8 cellular contexts compared by ENCODE assay signal in the genomic region with DNA sequence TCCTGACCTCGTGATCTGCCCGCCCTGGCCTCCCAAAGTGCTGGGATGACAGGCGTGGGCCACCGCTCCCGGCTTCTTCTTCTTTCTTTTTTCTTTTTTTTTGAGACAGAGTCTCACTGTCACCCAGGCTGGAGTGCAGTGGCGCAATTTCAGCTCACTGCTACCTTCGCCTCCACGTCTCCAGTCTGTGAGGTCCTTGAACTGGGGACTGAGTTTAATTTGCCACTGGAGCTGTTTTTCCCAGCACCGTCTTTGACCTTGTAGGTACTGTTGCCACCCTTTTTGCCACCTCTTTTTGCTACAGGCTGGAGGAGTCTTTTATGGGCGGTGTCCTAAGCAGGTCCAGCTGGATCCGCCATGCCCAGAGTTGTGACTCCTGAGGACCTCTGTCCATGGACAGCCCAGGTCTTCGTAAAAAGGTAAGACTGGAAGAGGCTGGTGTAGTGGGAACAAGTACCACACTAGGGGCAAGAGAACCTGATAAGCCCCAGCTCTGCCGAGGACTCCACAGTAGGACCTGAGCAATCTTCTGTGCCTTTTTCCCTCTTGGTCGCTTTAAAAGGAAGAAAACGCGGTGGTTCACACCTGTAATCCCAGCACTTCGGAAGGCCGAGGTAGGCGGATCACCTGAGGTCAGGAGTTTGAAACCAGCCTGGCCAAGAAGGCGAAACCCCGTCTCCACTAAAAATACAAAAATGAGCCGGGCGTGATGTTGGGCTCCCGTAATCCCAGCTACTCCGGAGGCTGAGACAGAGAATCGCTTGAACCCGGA. TPM values are rescaled to one million over a fixed set of nuclear protein-coding genes. Genes with fewer than 3 reads are reported as not detected.
A peak's percentile ranks its signal among the peaks of the same experiment; 100 is the strongest.
DNase-seq lines count a peak whose midpoint lies in the region; ATAC-seq, FAIRE-seq and TF ChIP-seq lines count a peak whose summit lies in the region.

No MANE protein-coding gene starts in this region.

- H3K4me1 Mint-ChIP-seq in osteocyte (ENCODE audit: unreplicated experiment) = peaks cover 16% of the 10 kb centered on the region

- H3K27me3 Mint-ChIP-seq in osteocyte (ENCODE audit: unreplicated experiment) = no peaks in the 10 kb centered on the region

- peak overlapping the region; percentile 25 for H3K4me3 ChIP-seq in BJ (ENCODE audit: low read depth, low read length)
- H3K4me3 ChIP-seq in Jurkat, Clone E6-1 (ENCODE audit: low read length) = peak overlapping the region; percentile 17
- H3K4me3 ChIP-seq in endocrine pancreas (ENCODE audit: control insufficient read depth, insufficient read depth, low read length) = peak overlapping the region; percentile 85
- peak overlapping the region; percentile 6 for H3K4me3 ChIP-seq in neuron (ENCODE audit: low read length)

- H3K9me3 Mint-ChIP-seq in osteocyte (ENCODE audit: unreplicated experiment) = no peaks in the 10 kb centered on the region

- no peak overlapping the region for H2AFZ ChIP-seq in neuron (ENCODE audit: low read depth, low read length)

- H3K27me3 ChIP-seq in BJ (ENCODE audit: control insufficient read depth, insufficient read depth, low read length) (no peaks in the 10 kb centered on the region), endocrine pancreas (ENCODE audit: control insufficient read depth, insufficient read depth, low read length) (no peaks in the 10 kb centered on the region), neuron (ENCODE audit: insufficient read depth, low read length) (no peaks in the 10 kb centered on the region)

- H3K4me1 ChIP-seq in endocrine pancreas (ENCODE audit: control insufficient read depth, insufficient read depth, low read length) = peaks cover 5% of the 10 kb centered on the region
- peaks cover 15% of the 10 kb centered on the region for H3K4me1 ChIP-seq in neuron (ENCODE audit: insufficient read depth, low read length)

- FAIRE-seq in GM19239 (lab: Jason Lieb, UNC) = no peak

- POLR2A ChIA-PET in BJ (lab: Charles Lee) = interaction anchor here (0.5 to 2.7 kb wide), 18 partner anchors 12 to 171 kb away, joined by 3 to 37 read pairs (median 6); partner anchors contain the start of genes PXN, RPLP0 and SIRT4

- no peaks in the 10 kb centered on the region for H3K36me3 Mint-ChIP-seq in osteocyte (ENCODE audit: unreplicated experiment)

- no peak overlapping the region for H3K4me3 Mint-ChIP-seq in osteocyte (ENCODE audit: unreplicated experiment)

- H3K36me3 ChIP-seq in BJ (ENCODE audit: control insufficient read depth, insufficient read depth, low read length) (no peaks in the 10 kb centered on the region), endocrine pancreas (ENCODE audit: control insufficient read depth, insufficient read depth, low read length) (no peaks in the 10 kb centered on the region), neuron (ENCODE audit: insufficient read depth, low read length) (no peaks in the 10 kb centered on the region)

- no peak overlapping the region for H3K9ac ChIP-seq in endocrine pancreas (ENCODE audit: control insufficient read depth, insufficient read depth, low read length)

- H3K27ac Mint-ChIP-seq in osteocyte (ENCODE audit: unreplicated experiment) = no peak overlapping the region

- no peak for DNase-seq in BJ (ENCODE audit: low read depth)
- peak; percentile 22 for DNase-seq in Jurkat, Clone E6-1 (ENCODE audit: low read depth, low spot score)
- no peak for DNase-seq in osteocyte (ENCODE audit: extremely low spot score, unreplicated experiment)
- no peak for DNase-seq in GM19239 (ENCODE audit: insufficient read length, low spot score)
- DNase-seq in mesenteric fat pad (ENCODE audit: low spot score) = no peak

- TF ChIP-seq CTCF in BJ (IDR thresholded peaks at IDR 0.05; ENCODE audit: insufficient read depth, low read depth, low read length) (no peak), osteocyte (IDR thresholded peaks at IDR 0.05) (no peak)

- CTCF ChIA-PET in BJ (lab: Yijun Ruan, JAX) = interaction anchor here (0.9 to 5.2 kb wide), 6 partner anchors 11 to 62 kb away, joined by 3 to 46 read pairs (median 5); partner anchors contain the start of genes PXN and SIRT4

- H3K9me3 ChIP-seq in endocrine pancreas (ENCODE audit: control insufficient read depth, low read length) = no peaks in the 10 kb centered on the region
- no peaks in the 10 kb centered on the region for H3K9me3 ChIP-seq in neuron (ENCODE audit: low read length)

- peak; percentile 1 to 2 for ATAC-seq in activated CD4-positive, CD25-positive, alpha-beta regulatory T cell treated with anti-CD3 and anti-CD28 coated beads, Interleukin-2, amount 50 U/mL, for 24 hours

RNA-seq across cellular contexts. Expression of gene RNU4-2, which starts 1.0 kb away (rescaled TPM):
- polyA plus RNA-seq in BJ (2011; rRNA removed) = not detected in 2 replicates
- polyA minus RNA-seq in BJ (2011; rRNA and poly(A)+ RNA removed) = under 0.01 and 55,545 TPM in 2 replicates
- polyA plus RNA-seq in Jurkat, Clone E6-1 (2012; ENCODE audit: insufficient read depth, insufficient read length) = 8.1 TPM
- total RNA-seq in osteocyte (6,059 and 6,780 TPM in 2 replicates), mesenteric fat pad (7,466 TPM)

RNA-seq across cellular contexts. Expression of gene RNU4-1, which starts 2.3 kb away (rescaled TPM):
- not detected in 2 replicates for polyA plus RNA-seq in BJ (2011; rRNA removed)
- under 0.01 and 52,104 TPM in 2 replicates for polyA minus RNA-seq in BJ (2011; rRNA and poly(A)+ RNA removed)
- polyA plus RNA-seq in Jurkat, Clone E6-1 (2012; ENCODE audit: insufficient read depth, insufficient read length) = not detected
- total RNA-seq in osteocyte (2,875 and 3,252 TPM in 2 replicates), mesenteric fat pad (976 TPM)

RNA-seq across cellular contexts. Expression of gene SIRT4, which starts 11.4 kb away (rescaled TPM):
- polyA plus RNA-seq in BJ (2011; rRNA removed) = 1.2 and 1.5 TPM in 2 replicates
- polyA minus RNA-seq in BJ (2011; rRNA and poly(A)+ RNA removed) = 0.51 and 1.7 TPM in 2 replicates
- 4.3 TPM for polyA plus RNA-seq in Jurkat, Clone E6-1 (2012; ENCODE audit: insufficient read depth, insufficient read length)
- total RNA-seq in osteocyte = 0.94 and 0.97 TPM in 2 replicates
- 1.6 TPM for total RNA-seq in mesenteric fat pad

RNA-seq across cellular contexts. Expression of gene PXN, which starts 25.2 kb away (rescaled TPM):
- polyA plus RNA-seq in BJ (2011; rRNA removed) = 23.9 and 41.8 TPM in 2 replicates
- 33.0 and 50.6 TPM in 2 replicates for polyA minus RNA-seq in BJ (2011; rRNA and poly(A)+ RNA removed)
- polyA plus RNA-seq in Jurkat, Clone E6-1 (2012; ENCODE audit: insufficient read depth, insufficient read length) = 11.7 TPM
- total RNA-seq in osteocyte = 76.7 and 79.9 TPM in 2 replicates
- total RNA-seq in mesenteric fat pad = 123 TPM

RNA-seq across cellular contexts. Expression of gene PLA2G1B, which starts 36.9 kb away (rescaled TPM):
- polyA plus RNA-seq in BJ (2011; rRNA removed) = not detected in 2 replicates
- polyA minus RNA-seq in BJ (2011; rRNA and poly(A)+ RNA removed) = not detected in 2 replicates
- polyA plus RNA-seq in Jurkat, Clone E6-1 (2012; ENCODE audit: insufficient read depth, insufficient read length) = not detected
- total RNA-seq in osteocyte = 0.67 and 1.2 TPM in 2 replicates
- total RNA-seq in mesenteric fat pad = 1.8 TPM

Comparison
In these comparisons a context has a peak if more than half of its experiments do, and no peak if none do; other contexts are left out.
1. H3K4me3 ChIP-seq: peak in every context shown above with its lines; median percentile 85 in endocrine pancreas; 25 in BJ; 17 in Jurkat, Clone E6-1; 6 in neuron.